Comparison of ENCODE assay signal across 8 cellular contexts in genomic region chr10:17742918-17743317, GRCh38. TPM values are rescaled to one million over a fixed set of nuclear protein-coding genes. Genes with fewer than 3 reads are reported as not detected.
A peak's percentile ranks its signal among the peaks of the same experiment; 100 is the strongest.
DNase-seq lines count a peak whose midpoint lies in the region; ATAC-seq and TF ChIP-seq lines count a peak whose summit lies in the region.

No MANE protein-coding gene starts in this region.

- H3K56ac ChIP-seq in H9 (ENCODE audit: insufficient read length, low read depth, low read length), result no peak overlapping the region

- H3K9me3 ChIP-seq in BLaER1, result no peaks in the 10 kb centered on the region
- H3K9me3 ChIP-seq in H9 (ENCODE audit: control insufficient read depth, low read depth, low read length), result no peaks in the 10 kb centered on the region
- H3K9me3 ChIP-seq in SJCRH30 (replicated peaks), result no peaks in the 10 kb centered on the region

- no peak overlapping the region for H4K5ac ChIP-seq in H9 (ENCODE audit: insufficient read length, low read depth, low read length)

- H3K27me3 Mint-ChIP-seq in H9 (ENCODE audit: low read depth), result no peaks in the 10 kb centered on the region
- no peaks in the 10 kb centered on the region for H3K27me3 Mint-ChIP-seq in activated naive CD4-positive, alpha-beta T cell treated with anti-CD3 and anti-CD28 coated beads, Interleukin-2, amount 10 ng/mL, durations not matched to agents 7 days and 5 days

- no peak for ATAC-seq in left ventricle myocardium superior

- H3K36me3 ChIP-seq in BLaER1 (no peaks in the 10 kb centered on the region), SJCRH30 (no peaks in the 10 kb centered on the region)

- peak overlapping the region; percentile 56 for H2AFZ ChIP-seq in H9 (ENCODE audit: low read length)

- no CpG with 5 or more reads among the region's 14 CpGs for WGBS in H9 (ENCODE audit: extremely low coverage, insufficient read length, low lambda C conversion rate)

- H3K4me2 ChIP-seq in BLaER1, result peak overlapping the region; percentile 75
- H3K4me2 ChIP-seq in H9 (ENCODE audit: insufficient read depth, insufficient read length, low read length), result no peak overlapping the region

- no peak overlapping the region for H3K4me3 ChIP-seq in BLaER1
- no peak overlapping the region for H3K4me3 ChIP-seq in SJCRH30
- no peak overlapping the region for H3K4me3 ChIP-seq in skeletal muscle cell (ENCODE audit: low read depth, low read length)

- H3K27ac Mint-ChIP-seq in H9, result peak overlapping the region in 2 of 3 experiments; percentile 32 to 67; a peak in 2 of 7 replicates
- H3K27ac Mint-ChIP-seq in activated naive CD4-positive, alpha-beta T cell treated with anti-CD3 and anti-CD28 coated beads, Interleukin-2, amount 10 ng/mL, durations not matched to agents 7 days and 5 days, result no peak overlapping the region

- no peaks in the 10 kb centered on the region for H3K79me2 ChIP-seq in H9 (ENCODE audit: insufficient read depth, low read length)

- intact Hi-C loops in left ventricle myocardium superior (cut with micrococcal nuclease), result loop anchor here (5.0 kb wide), 1 partner anchor 136 kb away; no protein-coding TSS in a partner anchor

- H3K9ac ChIP-seq in BLaER1, result no peak overlapping the region
- no peak overlapping the region for H3K9ac ChIP-seq in H9 (ENCODE audit: extremely low read depth, insufficient read length, low read length)

- H2BK5ac ChIP-seq in H9 (ENCODE audit: insufficient read length, low read length), result no peak overlapping the region

- H2BK120ac ChIP-seq in H9 (ENCODE audit: low read depth, low read length, poor library complexity, severe bottlenecking), result no peak overlapping the region

- H3K23ac ChIP-seq in H9 (ENCODE audit: insufficient read length, low read depth, low read length), result no peak overlapping the region

- no peaks in the 10 kb centered on the region for H3K36me3 Mint-ChIP-seq in H9 (ENCODE audit: insufficient read depth in 1 of 3, low read depth in 3 of 3)
- H3K36me3 Mint-ChIP-seq in activated naive CD4-positive, alpha-beta T cell treated with anti-CD3 and anti-CD28 coated beads, Interleukin-2, amount 10 ng/mL, durations not matched to agents 7 days and 5 days, result no peaks in the 10 kb centered on the region

- CTCF ChIA-PET in activated naive CD4-positive, alpha-beta T cell treated with anti-CD3 and anti-CD28 coated beads, Interleukin-2, amount 10 ng/mL, durations not matched to agents 7 days and 5 days (lab: Charles Lee), result interaction anchor here (0.6 to 1.8 kb wide), 5 partner anchors 12 to 526 kb away, joined by 3 to 5 read pairs (median 3); no protein-coding TSS in a partner anchor

- H3K27me3 ChIP-seq in BLaER1 (no peaks in the 10 kb centered on the region), H9 (ENCODE audit: insufficient read depth, low read length) (no peaks in the 10 kb centered on the region), SJCRH30 (no peaks in the 10 kb centered on the region)

- no peak overlapping the region for H3K14ac ChIP-seq in H9 (ENCODE audit: insufficient read depth, low read length)

- H3K4me3 Mint-ChIP-seq in H9, result peak overlapping the region in 1 of 2 experiments; percentile 40; a peak in 2 of 5 replicates
- H3K4me3 Mint-ChIP-seq in activated naive CD4-positive, alpha-beta T cell treated with anti-CD3 and anti-CD28 coated beads, Interleukin-2, amount 10 ng/mL, durations not matched to agents 7 days and 5 days, result no peak overlapping the region

- no peak overlapping the region for H3K18ac ChIP-seq in H9 (ENCODE audit: insufficient read length, low read depth, low read length)

- H3K23me2 ChIP-seq in H9 (ENCODE audit: insufficient read length, low read depth, low read length, poor library complexity, severe bottlenecking), result no peaks in the 10 kb centered on the region

- TF ChIP-seq CTCF in H9 (conservative IDR thresholded peaks at IDR 0.05), result peak; percentile 84

- H3T11ph ChIP-seq in H9 (ENCODE audit: low read length), result no peak overlapping the region

- H3K79me1 ChIP-seq in H9 (ENCODE audit: insufficient read depth, low read depth, low read length, poor library complexity, severe bottlenecking), result no peaks in the 10 kb centered on the region

- H2BK12ac ChIP-seq in H9 (ENCODE audit: insufficient read length, low read depth, low read length), result no peak overlapping the region

- no peaks in the 10 kb centered on the region for H4K20me1 ChIP-seq in BLaER1
- no peaks in the 10 kb centered on the region for H4K20me1 ChIP-seq in H9 (ENCODE audit: control insufficient read depth, insufficient read depth, insufficient read length)

- no peak overlapping the region for H4K8ac ChIP-seq in H9 (replicated peaks; ENCODE audit: insufficient read length, low read depth, low read length)

- H2BK15ac ChIP-seq in H9 (ENCODE audit: low read depth, low read length), result no peak overlapping the region

- no peak overlapping the region for H2BK20ac ChIP-seq in H9 (ENCODE audit: low read depth, low read length, poor library complexity, severe bottlenecking)

- no peaks in the 10 kb centered on the region for H3K9me3 Mint-ChIP-seq in H9
- no peaks in the 10 kb centered on the region for H3K9me3 Mint-ChIP-seq in activated naive CD4-positive, alpha-beta T cell treated with anti-CD3 and anti-CD28 coated beads, Interleukin-2, amount 10 ng/mL, durations not matched to agents 7 days and 5 days

- H3K4me1 ChIP-seq in BLaER1, result peaks cover 55% of the 10 kb centered on the region
- no peaks in the 10 kb centered on the region for H3K4me1 ChIP-seq in H9 (ENCODE audit: insufficient read depth, low read length)
- no peaks in the 10 kb centered on the region for H3K4me1 ChIP-seq in SJCRH30

- peak; percentile 52 for DNase-seq in H9
- DNase-seq in SJCRH30, result peak; percentile 45 to 68
- DNase-seq in activated naive CD4-positive, alpha-beta T cell treated with anti-CD3 and anti-CD28 coated beads, Interleukin-2, amount 10 ng/mL, durations not matched to agents 7 days and 5 days, result peak; percentile 80
- DNase-seq in left ventricle myocardium superior, result peak; percentile 68
- peak; percentile 2 for DNase-seq in skeletal muscle cell (ENCODE audit: low read depth)
- no peak for DNase-seq in DMS153 treated with DMSO at 0.1 percent for 48 hours (lab: John Stamatoyannopoulos, UW; ENCODE audit: unreplicated experiment)
- no peak for DNase-seq in GM19240 (ENCODE audit: insufficient read length, low spot score)

- no peak overlapping the region for H2AK5ac ChIP-seq in H9 (ENCODE audit: insufficient read length, low read length)

- H3K4me1 Mint-ChIP-seq in H9, result no peaks in the 10 kb centered on the region
- peaks cover 15% of the 10 kb centered on the region for H3K4me1 Mint-ChIP-seq in activated naive CD4-positive, alpha-beta T cell treated with anti-CD3 and anti-CD28 coated beads, Interleukin-2, amount 10 ng/mL, durations not matched to agents 7 days and 5 days

- no peak overlapping the region for H4K91ac ChIP-seq in H9 (ENCODE audit: insufficient read length, low read depth, low read length)

- H3K27ac ChIP-seq in BLaER1 (peak overlapping the region; percentile 93), H9 (ENCODE audit: insufficient read length, low read depth, low read length) (no peak overlapping the region), SJCRH30 (no peak overlapping the region)

- no peak overlapping the region for H3K4ac ChIP-seq in H9 (ENCODE audit: low read depth, low read length)

RNA-seq across cellular contexts. Expression of gene TMEM236, which starts 9.1 kb away (rescaled TPM):
- total RNA-seq in H9 (2021) (not detected in 2 replicates), left ventricle myocardium superior (0.30 TPM)
- not detected in 2 replicates for total RNA-seq in SJCRH30 (2014; rRNA removed; shearing (Covaris generic))

Comparison
In these comparisons a context has a peak if more than half of its experiments do, and no peak if none do; other contexts are left out.
1. DNase-seq: peak in H9 (single experiment), SJCRH30 (2 of 2), activated naive CD4-positive, alpha-beta T cell treated with anti-CD3 and anti-CD28 coated beads, Interleukin-2, amount 10 ng/mL, durations not matched to agents 7 days and 5 days (single experiment), left ventricle myocardium superior (single experiment) and skeletal muscle cell (single experiment); none in DMS153 treated with DMSO at 0.1 percent for 48 hours (single experiment) and GM19240 (single experiment).